ENCODE assay signal across 13 cellular contexts in the genomic region with DNA sequence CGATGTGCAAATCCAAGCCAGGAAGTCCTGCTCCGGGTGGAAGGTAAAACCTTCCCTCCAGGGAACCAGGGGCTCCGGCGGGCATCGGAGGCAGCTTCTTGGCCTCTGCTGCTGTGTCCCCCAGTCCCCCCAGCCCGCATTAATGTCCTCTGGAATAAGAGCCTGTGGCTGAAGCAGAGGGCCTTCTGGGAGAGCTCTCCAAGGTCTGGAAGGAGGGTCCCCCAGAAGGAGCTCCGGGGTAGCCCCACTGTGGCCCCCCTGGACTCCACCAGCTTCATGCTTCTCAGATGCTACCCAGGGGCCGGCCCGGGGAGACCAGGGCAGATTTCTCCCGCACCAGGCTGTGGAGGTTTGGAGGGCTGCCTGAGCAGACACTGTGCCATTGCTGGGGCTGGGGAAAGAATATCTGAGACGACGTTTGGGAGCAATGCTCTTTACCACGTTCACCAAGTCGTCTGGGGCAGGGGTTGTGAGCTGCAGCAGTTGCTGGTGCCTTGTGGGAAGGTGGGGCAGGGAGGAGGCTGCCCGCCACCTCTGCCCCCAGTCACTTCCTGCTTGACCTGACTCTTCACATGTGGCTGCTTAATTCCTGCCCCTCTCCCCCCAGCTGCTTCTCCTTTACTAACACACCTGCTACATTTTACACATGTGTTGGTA. TPM values are rescaled to one million over a fixed set of nuclear protein-coding genes. Genes with fewer than 3 reads are reported as not detected.
DNase-seq lines count a peak whose midpoint lies in the region; ATAC-seq and TF ChIP-seq lines count a peak whose summit lies in the region.
"Had no signal": no experiment of that assay in that cellular context is flagged by ENCODE, and none has a peak within 500 bp of the region (broad histone marks: within the 10 kb centered on the region; RNA-seq: fewer than 3 reads in every experiment).

No MANE protein-coding gene starts in this region.

- H3K4me3 ChIP-seq in GM12865 (ENCODE audit: low read depth, low read length) (no peak overlapping the region), GM23338 (no peak overlapping the region), breast epithelium (no peak overlapping the region)
- H3K4me3 ChIP-seq: hepatocyte, pancreas had no signal

- intact Hi-C loops in breast epithelium (cut with DNase I; ENCODE audit: low total_unique reads): no loop called here

- no peak overlapping the region for H2AFZ ChIP-seq in GM23338
- H2AFZ ChIP-seq: hepatocyte had no signal

- no peaks in the 10 kb centered on the region for H3K27me3 ChIP-seq in GM23338 (ENCODE audit: insufficient read depth)
- H3K27me3 ChIP-seq in breast epithelium: no peaks in the 10 kb centered on the region
- H3K27me3 ChIP-seq: hepatocyte, pancreas had no signal

- ATAC-seq in GM23338 (no peak), naive B cell (ENCODE audit: low read depth in 2 of 2) (peak; percentile 87 to 90)
- ATAC-seq: pancreas had no signal

- no peaks in the 10 kb centered on the region for H4K20me1 ChIP-seq in GM23338 (replicated peaks; ENCODE audit: insufficient read depth)

- peaks cover 5% of the 10 kb centered on the region; the same call in 1 of the 3 replicates for H3K9me3 Mint-ChIP-seq in GM23338
- no peaks in the 10 kb centered on the region for H3K9me3 Mint-ChIP-seq in activated CD4-positive, alpha-beta memory T cell treated with anti-CD3 and anti-CD28 coated beads, Interleukin-2, amount 10 ng/mL, durations not matched to agents 7 days and 5 days
- peaks cover 0 to 2% (median 0%) of the 10 kb centered on the region in 7 donors for H3K9me3 Mint-ChIP-seq in naive B cell
- peaks cover 14% of the 10 kb centered on the region for H3K9me3 Mint-ChIP-seq in glutamatergic neuron (ENCODE audit: unreplicated experiment)

- H3K4me1 Mint-ChIP-seq in GM23338 (no peaks in the 10 kb centered on the region; the same call in 2 of the 3 replicates), naive B cell (peaks cover 27 to 47% (median 28%) of the 10 kb centered on the region in 3 donors), glutamatergic neuron (ENCODE audit: low read depth, unreplicated experiment) (peaks cover 4% of the 10 kb centered on the region)
- H3K4me1 Mint-ChIP-seq in activated CD4-positive, alpha-beta memory T cell treated with anti-CD3 and anti-CD28 coated beads, Interleukin-2, amount 10 ng/mL, durations not matched to agents 7 days and 5 days: peaks cover 43% of the 10 kb centered on the region

- H3K36me3 Mint-ChIP-seq in GM23338 (ENCODE audit: low read depth): peaks cover 26% of the 10 kb centered on the region
- H3K36me3 Mint-ChIP-seq in activated CD4-positive, alpha-beta memory T cell treated with anti-CD3 and anti-CD28 coated beads, Interleukin-2, amount 10 ng/mL, durations not matched to agents 7 days and 5 days (ENCODE audit: low read depth): no peaks in the 10 kb centered on the region
- H3K36me3 Mint-ChIP-seq in naive B cell: peaks cover 0 to 5% of the 10 kb centered on the region in 2 donors
- peaks cover 17% of the 10 kb centered on the region for H3K36me3 Mint-ChIP-seq in glutamatergic neuron (ENCODE audit: unreplicated experiment)

- H3F3A ChIP-seq in GM23338 (replicated peaks; ENCODE audit: low read depth): no peaks in the 10 kb centered on the region

- TF ChIP-seq POLR2A in breast epithelium (IDR thresholded peaks at IDR 0.05): no peak

- no peaks in the 10 kb centered on the region for H3K9me2 ChIP-seq in GM23338 (ENCODE audit: insufficient read depth)

- CTCF ChIA-PET in activated CD4-positive, alpha-beta memory T cell treated with anti-CD3 and anti-CD28 coated beads, Interleukin-2, amount 10 ng/mL, durations not matched to agents 7 days and 5 days (lab: Charles Lee): no interaction called here

- H3K36me3 ChIP-seq in GM23338 (ENCODE audit: insufficient read depth) (no peaks in the 10 kb centered on the region), breast epithelium (peaks cover 6% of the 10 kb centered on the region)

- H3K27ac ChIP-seq in GM23338 (ENCODE audit: low read depth): 0 out of 2 replicates have a peak overlapping the region, but pooled peaks have one; percentile 63
- H3K27ac ChIP-seq in breast epithelium: no peak overlapping the region
- H3K27ac ChIP-seq: epithelial cell of prostate, hepatocyte, pancreas had no signal

- peak; percentile 69 for DNase-seq in GM12865 (ENCODE audit: low read depth)
- DNase-seq in GM23338 (ENCODE audit: low spot score): no peak
- DNase-seq in activated CD4-positive, alpha-beta memory T cell treated with anti-CD3 and anti-CD28 coated beads, Interleukin-2, amount 10 ng/mL, durations not matched to agents 7 days and 5 days: peak; percentile 33
- DNase-seq in naive B cell: peak; percentile 42
- no peak for DNase-seq in breast epithelium (ENCODE audit: low spot score in 2 of 2)
- no peak for DNase-seq in glutamatergic neuron
- no peak for DNase-seq in NCI-H1436 (lab: John Stamatoyannopoulos, UW)
- DNase-seq: mammary epithelial cell, NCI-H1417 treated with DMSO at 0.1 percent for 48 hours, NCI-H526, pancreas had no signal

- H3K27ac Mint-ChIP-seq in GM23338 (no peak overlapping the region), naive B cell (peak overlapping the region; percentile 66 to 94 (median 85)), glutamatergic neuron (ENCODE audit: unreplicated experiment) (no peak overlapping the region)
- peak overlapping the region; percentile 61 for H3K27ac Mint-ChIP-seq in activated CD4-positive, alpha-beta memory T cell treated with anti-CD3 and anti-CD28 coated beads, Interleukin-2, amount 10 ng/mL, durations not matched to agents 7 days and 5 days

- TF ChIP-seq CTCF in GM12865 (IDR thresholded peaks at IDR 0.05; ENCODE audit: insufficient read depth, low read depth, low read length, missing control alignments) (no peak), GM23338 (conservative IDR thresholded peaks at IDR 0.05; ENCODE audit: low read depth in 2 of 2) (no peak), breast epithelium (IDR thresholded peaks at IDR 0.05) (no peak), glutamatergic neuron (IDR thresholded peaks at IDR 0.05; ENCODE audit: partially characterized antibody, unreplicated experiment) (no peak)

- no peaks in the 10 kb centered on the region for H3K4me1 ChIP-seq in GM23338 (ENCODE audit: insufficient read depth)
- H3K4me1 ChIP-seq in breast epithelium: no peaks in the 10 kb centered on the region
- H3K4me1 ChIP-seq: pancreas had no signal

- H3K79me2 ChIP-seq in GM23338 (replicated peaks; ENCODE audit: insufficient read depth): no peaks in the 10 kb centered on the region
- H3K79me2 ChIP-seq: hepatocyte had no signal

- no peaks in the 10 kb centered on the region for H3K9me3 ChIP-seq in breast epithelium
- H3K9me3 ChIP-seq: pancreas had no signal

- H3K4me3 Mint-ChIP-seq in GM23338 (no peak overlapping the region), naive B cell (peak overlapping the region in 6 of 8 donors; percentile 55 to 84 (median 76)), glutamatergic neuron (ENCODE audit: unreplicated experiment) (no peak overlapping the region)
- H3K4me3 Mint-ChIP-seq in activated CD4-positive, alpha-beta memory T cell treated with anti-CD3 and anti-CD28 coated beads, Interleukin-2, amount 10 ng/mL, durations not matched to agents 7 days and 5 days: no peak overlapping the region

- no peak overlapping the region for H3K4me2 ChIP-seq in GM23338
- H3K4me2 ChIP-seq: hepatocyte had no signal

- H3K27me3 Mint-ChIP-seq in GM23338 (ENCODE audit: insufficient read depth, low read depth, poor library complexity) (peaks cover 10% of the 10 kb centered on the region), naive B cell (no peaks in the 10 kb centered on the region), glutamatergic neuron (ENCODE audit: unreplicated experiment) (peaks cover 13% of the 10 kb centered on the region)
- peaks cover 1% of the 10 kb centered on the region for H3K27me3 Mint-ChIP-seq in activated CD4-positive, alpha-beta memory T cell treated with anti-CD3 and anti-CD28 coated beads, Interleukin-2, amount 10 ng/mL, durations not matched to agents 7 days and 5 days

- POLR2A ChIA-PET in activated CD4-positive, alpha-beta memory T cell treated with anti-CD3 and anti-CD28 coated beads, Interleukin-2, amount 10 ng/mL, durations not matched to agents 7 days and 5 days (lab: Charles Lee): interaction anchor here (0.6 kb wide), 1 partner anchor 15 kb away, joined by 3 read pairs; no protein-coding TSS in a partner anchor

TF ChIP-seq in GM23338, 12 proteins besides CTCF, POLR2A, EP300 and RAD21 (continues in another document):
- no peak for TF ChIP-seq POLR2AphosphoS5 (IDR thresholded peaks at IDR 0.05; ENCODE audit: low read depth)

RNA-seq across cellular contexts. Expression of a gene that starts 8.3 kb away (rescaled TPM):
- total RNA-seq in GM23338 (2014; rRNA removed; shearing (Covaris generic)): 8.9 and 9.8 TPM in 2 replicates
- polyA plus RNA-seq in GM23338 (2016; fragmentation: Nextera tagmentation; extraction: Ambion mirVana) (0.32 and 0.78 TPM in 2 replicates), naive B cell (ENCODE audit: low read depth in 6 of 6) (1 to 10 TPM; 1.1 to 4.0 (median 1.7) TPM)
- total RNA-seq in activated CD4-positive, alpha-beta memory T cell treated with anti-CD3 and anti-CD28 coated beads, Interleukin-2, amount 10 ng/mL, durations not matched to agents 7 days and 5 days: under 1 TPM; 0.18 to 0.23 TPM
- total RNA-seq in breast epithelium (10 to 100 TPM in 2 of 3 donors, 1 to 10 TPM in 1; 5.8 to 11.7 (median 11.5) TPM), glutamatergic neuron (ENCODE audit: unreplicated experiment) (5.5 TPM)

RNA-seq across cellular contexts. Expression of a gene that starts 13.4 kb away (rescaled TPM):
- 13.2 and 17.4 TPM in 2 replicates for total RNA-seq in GM23338 (2014; rRNA removed; shearing (Covaris generic))
- polyA plus RNA-seq in GM23338 (2016; fragmentation: Nextera tagmentation; extraction: Ambion mirVana) (1.1 and 1.2 TPM in 2 replicates), naive B cell (ENCODE audit: low read depth in 6 of 6) (1 to 10 TPM in 5 of 6 donors, under 1 TPM in 1; 0.97 to 5.7 (median 1.8) TPM)
- total RNA-seq in activated CD4-positive, alpha-beta memory T cell treated with anti-CD3 and anti-CD28 coated beads, Interleukin-2, amount 10 ng/mL, durations not matched to agents 7 days and 5 days: 10 to 100 TPM; 23.4 to 26.1 TPM
- total RNA-seq in breast epithelium (10 to 100 TPM; 10.2 to 21.4 (median 21.3) TPM), glutamatergic neuron (ENCODE audit: unreplicated experiment) (51.1 TPM)

RNA-seq across cellular contexts. Expression of a gene that starts 33.9 kb away (rescaled TPM):
- total RNA-seq in GM23338 (2014; rRNA removed; shearing (Covaris generic)): 27.0 and 30.6 TPM in 2 replicates
- 7.0 and 8.1 TPM in 2 replicates for polyA plus RNA-seq in GM23338 (2016; fragmentation: Nextera tagmentation; extraction: Ambion mirVana)
- 10 to 100 TPM; 30.0 to 31.6 TPM for total RNA-seq in activated CD4-positive, alpha-beta memory T cell treated with anti-CD3 and anti-CD28 coated beads, Interleukin-2, amount 10 ng/mL, durations not matched to agents 7 days and 5 days
- polyA plus RNA-seq in naive B cell (ENCODE audit: low read depth in 6 of 6): 10 to 100 TPM; 27.1 to 47.7 (median 34.4) TPM
- total RNA-seq in breast epithelium: 10 to 100 TPM; 22.9 to 36.4 (median 28.2) TPM
- total RNA-seq in glutamatergic neuron (ENCODE audit: unreplicated experiment): 36.9 TPM

RNA-seq across cellular contexts. Expression of a gene that starts 46.5 kb away (rescaled TPM):
- total RNA-seq in GM23338 (2014; rRNA removed; shearing (Covaris generic)): 58.9 and 64.5 TPM in 2 replicates
- polyA plus RNA-seq in GM23338 (2016; fragmentation: Nextera tagmentation; extraction: Ambion mirVana): 31.2 and 32.5 TPM in 2 replicates
- total RNA-seq in activated CD4-positive, alpha-beta memory T cell treated with anti-CD3 and anti-CD28 coated beads, Interleukin-2, amount 10 ng/mL, durations not matched to agents 7 days and 5 days: 10 to 100 TPM; 34.2 to 35.5 TPM
- 10 to 100 TPM; 77.9 to 97.7 (median 81.4) TPM for polyA plus RNA-seq in naive B cell (ENCODE audit: low read depth in 6 of 6)
- 10 to 100 TPM; 43.2 to 60.6 (median 43.3) TPM for total RNA-seq in breast epithelium
- total RNA-seq in glutamatergic neuron (ENCODE audit: unreplicated experiment): 60.5 TPM

Comparison
In these comparisons a context has a peak if more than half of its experiments do, and no peak if none do; other contexts are left out.
1. DNase-seq: peak in GM12865 (single experiment), activated CD4-positive, alpha-beta memory T cell treated with anti-CD3 and anti-CD28 coated beads, Interleukin-2, amount 10 ng/mL, durations not matched to agents 7 days and 5 days (single experiment) and naive B cell (single experiment); none in GM23338 (single experiment), breast epithelium (0 of 2), glutamatergic neuron (single experiment) and NCI-H1436 (single experiment).
2. H3K27ac Mint-ChIP-seq: peak in activated CD4-positive, alpha-beta memory T cell treated with anti-CD3 and anti-CD28 coated beads, Interleukin-2, amount 10 ng/mL, durations not matched to agents 7 days and 5 days (single experiment) and naive B cell (6 of 6); none in GM23338 (single experiment) and glutamatergic neuron (single experiment).
3. H3K4me3 Mint-ChIP-seq: peak in naive B cell (6 of 8); none in GM23338 (single experiment), activated CD4-positive, alpha-beta memory T cell treated with anti-CD3 and anti-CD28 coated beads, Interleukin-2, amount 10 ng/mL, durations not matched to agents 7 days and 5 days (single experiment) and glutamatergic neuron (single experiment).